17 cellular contexts compared by ENCODE assay signal in genomic region chr4:187059031-187059430, GRCh38.
"Had no signal": no experiment of that assay in that cellular context is flagged by ENCODE, and none has a peak within 500 bp of the region (broad histone marks: within the 10 kb centered on the region; RNA-seq: fewer than 3 reads in every experiment).

No MANE protein-coding gene starts in this region.

- H3K36me3 Mint-ChIP-seq: immature natural killer cell, natural killer cell had no signal

- H3K27me3 Mint-ChIP-seq: dendritic cell treated with granulocyte-macrophage colony-stimulating factor and Interleukin-4, amounts not matched to agents 40 ng/mL and 50 ng/mL, for 4 days; effector memory CD8-positive, alpha-beta T cell had no signal

- H3K9me3 Mint-ChIP-seq: neural crest cell had no signal

- H3K27ac Mint-ChIP-seq: dendritic cell treated with granulocyte-macrophage colony-stimulating factor and Interleukin-4, amounts not matched to agents 40 ng/mL and 50 ng/mL, for 4 days; effector memory CD8-positive, alpha-beta T cell; immature natural killer cell; natural killer cell had no signal

- H3K4me3 Mint-ChIP-seq: dendritic cell treated with granulocyte-macrophage colony-stimulating factor and Interleukin-4, amounts not matched to agents 40 ng/mL and 50 ng/mL, for 4 days; effector memory CD8-positive, alpha-beta T cell; immature natural killer cell; natural killer cell; neural crest cell had no signal

- ATAC-seq: effector memory CD8-positive, alpha-beta T cell; gastrocnemius medialis; left lobe of liver; mucosa of descending colon; natural killer cell had no signal

- DNase-seq: effector memory CD8-positive, alpha-beta T cell; gastrocnemius medialis; glutamatergic neuron; immature natural killer cell; mammary epithelial cell; mucosa of descending colon; natural killer cell; sigmoid colon; small intestine; stimulated activated CD4-positive, alpha-beta T cell treated with anti-CD3 and anti-CD28 coated beads, Interleukin-12 subunit alpha, Interleukin-12 subunit beta, amount 100 ng/mL, for 4 hours; stimulated activated naive CD4-positive, alpha-beta T cell; stomach; substantia nigra; transverse colon had no signal

- H3K4me1 Mint-ChIP-seq: immature natural killer cell, natural killer cell, neural crest cell had no signal
